Comparison of ENCODE assay signal across 2 cellular contexts in genomic region chr19:40235238-40236025, GRCh38.
TF ChIP-seq lines count a peak whose summit lies in the region.

No MANE protein-coding gene starts in this region.

TF ChIP-seq in HEK293, 187 proteins besides CTCF, POLR2A, EP300 and RAD21:
- TF ChIP-seq ZNF610 (tag by site-specific recombination; IDR thresholded peaks at IDR 0.05; ENCODE audit: borderline replicate concordance), result no peak
TF ChIP-seq in HEK293: peak in this region for 0.

TF ChIP-seq in GM12878, 131 proteins besides CTCF, POLR2A, EP300 and RAD21:
- TF ChIP-seq, protein P1, sequence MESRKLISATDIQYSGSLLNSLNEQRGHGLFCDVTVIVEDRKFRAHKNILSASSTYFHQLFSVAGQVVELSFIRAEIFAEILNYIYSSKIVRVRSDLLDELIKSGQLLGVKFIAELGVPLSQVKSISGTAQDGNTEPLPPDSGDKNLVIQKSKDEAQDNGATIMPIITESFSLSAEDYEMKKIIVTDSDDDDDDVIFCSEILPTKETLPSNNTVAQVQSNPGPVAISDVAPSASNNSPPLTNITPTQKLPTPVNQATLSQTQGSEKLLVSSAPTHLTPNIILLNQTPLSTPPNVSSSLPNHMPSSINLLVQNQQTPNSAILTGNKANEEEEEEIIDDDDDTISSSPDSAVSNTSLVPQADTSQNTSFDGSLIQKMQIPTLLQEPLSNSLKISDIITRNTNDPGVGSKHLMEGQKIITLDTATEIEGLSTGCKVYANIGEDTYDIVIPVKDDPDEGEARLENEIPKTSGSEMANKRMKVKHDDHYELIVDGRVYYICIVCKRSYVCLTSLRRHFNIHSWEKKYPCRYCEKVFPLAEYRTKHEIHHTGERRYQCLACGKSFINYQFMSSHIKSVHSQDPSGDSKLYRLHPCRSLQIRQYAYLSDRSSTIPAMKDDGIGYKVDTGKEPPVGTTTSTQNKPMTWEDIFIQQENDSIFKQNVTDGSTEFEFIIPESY (IDR thresholded peaks at IDR 0.05), result peak; percentile 76
- TF ChIP-seq MEF2A (IDR thresholded peaks at IDR 0.05; ENCODE audit: insufficient read depth, low read depth, low read length) (no peak), WRNIP1 (IDR thresholded peaks at IDR 0.05; ENCODE audit: borderline replicate concordance, low read depth, low read length) (no peak)
